ENCODE assay signal across 8 cellular contexts in the genomic region with DNA sequence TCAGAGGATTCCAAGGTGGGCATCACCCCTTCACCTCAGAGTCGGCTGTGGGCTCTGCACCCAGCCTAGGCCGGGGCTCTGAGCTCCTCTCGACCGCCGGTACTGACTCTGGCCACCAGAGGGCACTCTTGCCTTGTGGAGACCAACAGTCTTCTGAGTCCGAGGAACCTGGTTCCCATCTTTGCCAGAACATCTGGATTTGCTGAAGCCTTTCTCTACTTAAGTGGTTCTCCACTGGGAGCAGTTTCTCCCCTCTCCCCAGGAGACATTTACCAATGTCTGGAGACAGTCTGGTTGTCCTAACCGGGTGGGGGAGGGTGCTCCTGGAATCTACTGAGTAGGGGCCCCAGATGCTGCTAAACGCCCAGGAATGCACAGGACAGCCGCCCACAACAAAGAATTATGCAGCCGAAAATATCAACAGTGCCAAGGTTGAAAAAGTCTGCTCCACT. TPM values are rescaled to one million over a fixed set of nuclear protein-coding genes. Genes with fewer than 3 reads are reported as not detected.
A peak's percentile ranks its signal among the peaks of the same experiment; 100 is the strongest.
DNase-seq lines count a peak whose midpoint lies in the region; ATAC-seq lines count a peak whose summit lies in the region.

No MANE protein-coding gene starts in this region.

- no peak for ATAC-seq in GM18511 (IDR thresholded peaks at IDR 0.05; ENCODE audit: unreplicated experiment)

- peak; percentile 32 to 43 for DNase-seq in AML-193 (lab: John Stamatoyannopoulos, UW)
- peak; percentile 73 for DNase-seq in H4 (ENCODE audit: low spot score)
- peak; percentile 45 for DNase-seq in NCI-H345 treated with DMSO at 0.1 percent for 48 hours (lab: John Stamatoyannopoulos, UW; ENCODE audit: unreplicated experiment)
- peak; percentile 80 for DNase-seq in activated CD4-positive, alpha-beta T cell treated with anti-CD3 and anti-CD28 coated beads for 1 hour
- peak; percentile 72 for DNase-seq in central memory CD4-positive, alpha-beta T cell
- DNase-seq in kidney glomerular epithelial cell (lab: John Stamatoyannopoulos, UW): peak; percentile 32
- DNase-seq in stimulated activated CD4-positive, alpha-beta T cell treated with anti-CD3 and anti-CD28 coated beads, Interleukin-1b, Interleukin-23, amount 100 ng/mL, for 4 hours (ENCODE audit: low read depth in 2 of 2): peak; percentile 85 to 90

RNA-seq across cellular contexts. Expression of gene ETV3L, which starts 9.4 kb away (rescaled TPM):
- total RNA-seq in H4 (2014; rRNA removed; shearing (Covaris generic)): not detected in 2 replicates

RNA-seq across cellular contexts. Expression of gene ARHGEF11, which starts 44.7 kb away (rescaled TPM):
- 12.2 and 12.6 TPM in 2 replicates for total RNA-seq in H4 (2014; rRNA removed; shearing (Covaris generic))

RNA-seq across cellular contexts. Expression of gene ETV3, which starts 48.0 kb away (rescaled TPM):
- 3.2 and 5.6 TPM in 2 replicates for total RNA-seq in H4 (2014; rRNA removed; shearing (Covaris generic))

Comparison
In these comparisons a context has a peak if more than half of its experiments do, and no peak if none do; other contexts are left out.
1. DNase-seq: peak in every context shown above with its lines; median percentile 88 in stimulated activated CD4-positive, alpha-beta T cell treated with anti-CD3 and anti-CD28 coated beads, Interleukin-1b, Interleukin-23, amount 100 ng/mL, for 4 hours; 80 in activated CD4-positive, alpha-beta T cell treated with anti-CD3 and anti-CD28 coated beads for 1 hour; 73 in H4; 72 in central memory CD4-positive, alpha-beta T cell; 45 in NCI-H345 treated with DMSO at 0.1 percent for 48 hours; 38 in AML-193; 32 in kidney glomerular epithelial cell.